In the genomic region with DNA sequence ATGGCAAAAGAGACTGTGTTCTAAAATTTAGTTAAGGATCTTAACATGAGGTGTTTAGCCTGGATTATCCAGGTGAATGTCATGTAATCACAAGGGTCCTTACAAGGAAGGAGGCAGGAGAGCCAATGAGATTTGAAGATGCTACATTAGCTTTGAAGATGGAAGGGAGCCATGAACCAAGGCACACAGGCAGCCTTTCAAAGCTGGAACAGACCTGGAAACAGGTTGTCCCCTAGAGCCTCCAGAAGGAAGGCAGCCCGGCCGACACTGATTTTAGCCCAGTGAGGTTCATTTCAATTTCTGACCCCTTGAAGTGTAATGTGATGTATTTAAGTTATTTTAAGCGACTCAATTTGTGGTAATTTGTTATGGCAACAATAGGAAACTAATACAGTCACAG, we compare ENCODE assay signal across 34 cellular contexts.
"Had no signal": no experiment of that assay in that cellular context is flagged by ENCODE, and none has a peak within 500 bp of the region (broad histone marks: within the 10 kb centered on the region; RNA-seq: fewer than 3 reads in every experiment).

No MANE protein-coding gene starts in this region.

- H3K4me1 ChIP-seq: adrenal gland, body of pancreas had no signal

- DNase-seq: activated B cell treated with CpG ODN at 0.5 μM for 24 hours; activated CD4-positive, alpha-beta memory T cell treated with anti-CD3 and anti-CD28 coated beads for 36 hours; activated CD4-positive, alpha-beta T cell treated with anti-CD3 and anti-CD28 coated beads for 4 hours; activated CD4-positive, alpha-beta T cell treated with anti-CD3 and anti-CD28 coated beads, Interleukin-2, amount 10 ng/mL, durations not matched to agents 24 days and 14 days; activated CD4-positive, alpha-beta T cell treated with anti-CD3 and anti-CD28 coated beads, Interleukin-2, amount 50 U/mL, for 1 hour; activated CD4-positive, alpha-beta T cell treated with anti-CD3 and anti-CD28 coated beads, Interleukin-2, amount 50 U/mL, for 4 hours; activated CD4-positive, CD25-positive, alpha-beta regulatory T cell treated with anti-CD3 and anti-CD28 coated beads, Interleukin-2, amount 50 U/mL, for 72 hours; activated CD8-positive, alpha-beta memory T cell treated with anti-CD3 and anti-CD28 coated beads, Interleukin-2, amount 50 U/mL, for 4 hours; activated CD8-positive, alpha-beta T cell treated with anti-CD3 and anti-CD28 coated beads for 36 hours; activated effector memory CD4-positive, alpha-beta T cell treated with anti-CD3 and anti-CD28 coated beads, Interleukin-2, amount 50 U/mL, for 16 hours; activated gamma-delta T cell treated with Interleukin-2 at 50 U/mL for 16 hours; activated naive CD4-positive, alpha-beta T cell; activated naive CD4-positive, alpha-beta T cell treated with anti-CD3 and anti-CD28 coated beads for 36 hours; activated naive CD4-positive, alpha-beta T cell treated with anti-CD3 and anti-CD28 coated beads, Interleukin-2, amount 50 U/mL, for 16 hours; activated T-cell treated with anti-CD3 and anti-CD28 coated beads for 4 hours; activated T-cell treated with anti-CD3 and anti-CD28 coated beads, Interleukin-2, amount 50 U/mL, for 1 hour; activated T-cell treated with anti-CD3 and anti-CD28 coated beads, Interleukin-2, amount 50 U/mL, for 4 hours; activated T-cell treated with anti-CD3 and anti-CD28 coated beads, Interleukin-2, amount 50 U/mL, for 72 hours; adrenal gland; amniotic stem cell; aorta; body of pancreas; brain microvascular endothelial cell; central memory CD4-positive, alpha-beta T cell; cerebellar nuclear complex; T-cell; T-helper 2 cell; T-helper 9 cell had no signal

- H3K9me3 ChIP-seq: adrenal gland, body of pancreas, breast epithelium had no signal

- H3K4me3 ChIP-seq: adrenal gland, body of pancreas, breast epithelium had no signal

- H3K27me3 Mint-ChIP-seq: activated B cell treated with CpG ODN at 0.5 μM for 24 hours; activated CD4-positive, alpha-beta memory T cell treated with anti-CD3 and anti-CD28 coated beads for 36 hours; activated CD4-positive, alpha-beta T cell treated with anti-CD3 and anti-CD28 coated beads, Interleukin-2, amount 10 ng/mL, durations not matched to agents 24 days and 14 days; activated CD8-positive, alpha-beta T cell treated with anti-CD3 and anti-CD28 coated beads for 36 hours; activated T-helper 17 cell treated with anti-CD3 and anti-CD28 coated beads, Interleukin-2, amount 50 U/mL, for 72 hours; T-cell had no signal

- H3K36me3 ChIP-seq: adrenal gland, brain microvascular endothelial cell, breast epithelium had no signal

- H3K27me3 ChIP-seq: adrenal gland, body of pancreas, brain microvascular endothelial cell, breast epithelium had no signal

- H3K27ac Mint-ChIP-seq: activated B cell treated with CpG ODN at 0.5 μM for 24 hours; activated CD4-positive, alpha-beta memory T cell treated with anti-CD3 and anti-CD28 coated beads for 36 hours; activated CD4-positive, alpha-beta T cell treated with anti-CD3 and anti-CD28 coated beads, Interleukin-2, amount 10 ng/mL, durations not matched to agents 24 days and 14 days; activated CD8-positive, alpha-beta T cell treated with anti-CD3 and anti-CD28 coated beads for 36 hours; activated naive CD4-positive, alpha-beta T cell treated with anti-CD3 and anti-CD28 coated beads for 36 hours; activated naive CD4-positive, alpha-beta T cell treated with anti-CD3 and anti-CD28 coated beads, Interleukin-2, amount 50 U/mL, for 72 hours; activated T-cell treated with anti-CD3 and anti-CD28 coated beads, Interleukin-2, amount 50 U/mL, for 72 hours; activated T-helper 1 cell treated with anti-CD3 and anti-CD28 coated beads, Interleukin-12 subunit alpha, Interleukin-12 subunit beta, Interleukin-2, Interleukin-4 antibody, amounts not matched to agents 30 ng/mL and 10 ng/mL and 1 ng/mL, durations not matched to agents 14 hours and 24 hours and 36 hours; activated T-helper 17 cell treated with anti-CD3 and anti-CD28 coated beads, Interleukin-2, amount 50 U/mL, for 72 hours; T-cell; T-helper 2 cell treated with Interferon-gamma antibody and Interleukin-4, amounts not matched to agents 5 μg/mL and 100 μg/mL, for 36 hours had no signal

- H3K4me3 Mint-ChIP-seq: activated B cell treated with CpG ODN at 0.5 μM for 24 hours; activated CD4-positive, alpha-beta memory T cell treated with anti-CD3 and anti-CD28 coated beads for 36 hours; activated CD4-positive, alpha-beta T cell treated with anti-CD3 and anti-CD28 coated beads, Interleukin-2, amount 10 ng/mL, durations not matched to agents 24 days and 14 days; activated CD8-positive, alpha-beta T cell treated with anti-CD3 and anti-CD28 coated beads for 36 hours; activated naive CD4-positive, alpha-beta T cell treated with anti-CD3 and anti-CD28 coated beads for 36 hours; activated T-cell treated with anti-CD3 and anti-CD28 coated beads, Interleukin-2, amount 50 U/mL, for 4 hours; activated T-cell treated with anti-CD3 and anti-CD28 coated beads, Interleukin-2, amount 50 U/mL, for 72 hours; activated T-helper 1 cell treated with anti-CD3 and anti-CD28 coated beads, Interleukin-12 subunit alpha, Interleukin-12 subunit beta, Interleukin-2, Interleukin-4 antibody, amounts not matched to agents 30 ng/mL and 10 ng/mL and 1 ng/mL, durations not matched to agents 14 hours and 24 hours and 36 hours; activated T-helper 17 cell treated with anti-CD3 and anti-CD28 coated beads, Interleukin-2, amount 50 U/mL, for 72 hours; T-cell; T-helper 2 cell treated with Interferon-gamma antibody and Interleukin-4, amounts not matched to agents 5 μg/mL and 100 μg/mL, for 36 hours had no signal

- H3K27ac ChIP-seq: adrenal gland, body of pancreas, brain microvascular endothelial cell, VCaP had no signal

- ATAC-seq: activated CD8-positive, alpha-beta T cell treated with anti-CD3 and anti-CD28 coated beads for 36 hours; activated naive CD4-positive, alpha-beta T cell treated with anti-CD3 and anti-CD28 coated beads, Interleukin-2, amount 50 U/mL, for 72 hours; activated T-cell treated with anti-CD3 and anti-CD28 coated beads, Interleukin-2, amount 50 U/mL, for 4 hours; activated T-cell treated with anti-CD3 and anti-CD28 coated beads, Interleukin-2, amount 50 U/mL, for 72 hours; activated T-helper 17 cell treated with anti-CD3 and anti-CD28 coated beads, Interleukin-2, amount 50 U/mL, for 72 hours; body of pancreas; T-cell had no signal
